Comparison of ENCODE assay signal across 19 cellular contexts in the genomic region with DNA sequence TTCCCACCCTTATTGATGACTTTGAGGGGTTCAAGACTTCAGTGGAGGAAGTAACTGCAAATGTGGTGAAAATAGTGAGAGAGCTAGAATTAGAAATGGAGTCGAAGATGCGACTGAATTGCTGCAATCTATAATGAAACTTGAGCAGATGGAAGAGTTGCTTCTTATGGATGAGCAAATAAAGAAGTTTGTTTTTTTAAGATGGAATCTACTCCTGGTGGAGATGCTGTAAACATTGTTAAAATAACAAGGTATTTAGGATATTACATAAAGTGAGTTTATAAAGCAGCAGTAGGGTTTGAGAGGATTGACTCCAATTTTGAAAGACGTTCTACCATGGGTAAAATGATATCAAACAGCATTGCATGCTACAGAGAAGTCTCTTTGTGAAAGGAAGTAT.
"Had no signal": no experiment of that assay in that cellular context is flagged by ENCODE, and none has a peak within 500 bp of the region (broad histone marks: within the 10 kb centered on the region; RNA-seq: fewer than 3 reads in every experiment).

No MANE protein-coding gene starts in this region.

- DNase-seq: effector memory CD8-positive, alpha-beta T cell; foreskin keratinocyte; kidney glomerular epithelial cell; mesendoderm; naive B cell; nephron progenitor cell; psoas muscle; spleen; stimulated activated CD4-positive, alpha-beta T cell treated with anti-CD3 and anti-CD28 coated beads, Interleukin-2, amount 100 ng/mL, for 24 hours; stimulated activated naive CD4-positive, alpha-beta T cell; stomach; substantia nigra; transverse colon had no signal

- H3K4me3 Mint-ChIP-seq: dendritic cell treated with granulocyte-macrophage colony-stimulating factor and Interleukin-4, amounts not matched to agents 40 ng/mL and 50 ng/mL, for 4 days; effector memory CD8-positive, alpha-beta T cell; naive B cell; nephron progenitor cell had no signal

- H3K27ac ChIP-seq: epithelial cell of prostate, esophagus muscularis mucosa, foreskin keratinocyte, hepatocyte, psoas muscle, spleen, stomach, thoracic aorta, transverse colon had no signal

- H3K4me1 ChIP-seq: esophagus muscularis mucosa, psoas muscle, transverse colon had no signal

- H3K9me3 Mint-ChIP-seq: dendritic cell treated with granulocyte-macrophage colony-stimulating factor and Interleukin-4, amounts not matched to agents 40 ng/mL and 50 ng/mL, for 4 days; effector memory CD8-positive, alpha-beta T cell; naive B cell; nephron progenitor cell had no signal

- H3K4me1 Mint-ChIP-seq: naive B cell had no signal

- H3K27me3 ChIP-seq: esophagus muscularis mucosa, foreskin keratinocyte, hepatocyte, spleen, stomach, transverse colon had no signal

- H3K27me3 Mint-ChIP-seq: dendritic cell treated with granulocyte-macrophage colony-stimulating factor and Interleukin-4, amounts not matched to agents 40 ng/mL and 50 ng/mL, for 4 days; effector memory CD8-positive, alpha-beta T cell; naive B cell had no signal

- ATAC-seq: effector memory CD8-positive, alpha-beta T cell; foreskin keratinocyte; psoas muscle; sciatic nerve had no signal

- H3K4me3 ChIP-seq: esophagus muscularis mucosa, hepatocyte, psoas muscle, spleen, stomach, thoracic aorta, transverse colon had no signal

- H3K9me3 ChIP-seq: esophagus muscularis mucosa, psoas muscle, spleen, stomach, thoracic aorta, transverse colon had no signal

- H3K27ac Mint-ChIP-seq: dendritic cell treated with granulocyte-macrophage colony-stimulating factor and Interleukin-4, amounts not matched to agents 40 ng/mL and 50 ng/mL, for 4 days; nephron progenitor cell had no signal
